ENCODE assay signal across 17 cellular contexts in the genomic region with DNA sequence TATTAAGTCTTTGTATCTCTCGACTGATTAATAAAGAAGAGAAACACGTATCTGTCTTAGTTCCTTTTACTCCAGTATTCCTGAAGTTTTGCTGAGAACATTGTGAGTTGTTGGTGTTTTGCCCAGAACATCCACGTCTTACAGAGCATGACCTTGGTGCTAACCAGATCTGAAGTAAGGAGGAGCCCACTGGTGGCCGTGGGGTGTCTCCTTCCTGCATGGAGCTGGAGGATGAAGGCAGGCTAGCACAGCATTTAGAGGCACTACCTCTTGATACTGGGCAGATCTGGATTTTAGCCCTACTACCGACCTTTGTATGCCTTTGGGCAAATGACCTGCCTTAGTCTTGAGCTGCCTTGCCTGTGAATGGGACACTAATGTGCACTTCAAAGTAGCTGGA. TPM values are rescaled to one million over a fixed set of nuclear protein-coding genes. Genes with fewer than 3 reads are reported as not detected.
DNase-seq lines count a peak whose midpoint lies in the region; ATAC-seq and TF ChIP-seq lines count a peak whose summit lies in the region.
"Had no signal": no experiment of that assay in that cellular context is flagged by ENCODE, and none has a peak within 500 bp of the region (broad histone marks: within the 10 kb centered on the region; RNA-seq: fewer than 3 reads in every experiment).

No MANE protein-coding gene starts in this region.

- TF ChIP-seq POLR2A in ovary (IDR thresholded peaks at IDR 0.05) = no peak

- TF ChIP-seq EP300 in ovary (IDR thresholded peaks at IDR 0.05) = no peak

- WGBS in ovary, 3 donors = 25 to 36% (median 29%) methylated on average over 5 of the region's 5 CpGs

- H3K4me1 ChIP-seq in ovary (ENCODE audit: insufficient read depth) (no peaks in the 10 kb centered on the region), HAP-1 (peaks cover 17% of the 10 kb centered on the region), left lung (no peaks in the 10 kb centered on the region)
- H3K4me1 ChIP-seq: BLaER1 had no signal

- H3K36me3 ChIP-seq in ovary = no peaks in the 10 kb centered on the region
- H3K36me3 ChIP-seq in HAP-1 (replicated peaks) = no peaks in the 10 kb centered on the region
- peaks cover 0 to 24% of the 10 kb centered on the region in 2 donors for H3K36me3 ChIP-seq in left lung
- H3K36me3 ChIP-seq: BLaER1 had no signal

- no peak overlapping the region for H3K4me3 ChIP-seq in coronary artery
- no peak overlapping the region for H3K4me3 ChIP-seq in ovary
- no peak overlapping the region for H3K4me3 ChIP-seq in HAP-1
- no peak overlapping the region for H3K4me3 ChIP-seq in left lung
- H3K4me3 ChIP-seq: BLaER1 had no signal

- H3K27me3 ChIP-seq in ovary (no peaks in the 10 kb centered on the region), HAP-1 (ENCODE audit: low read depth) (no peaks in the 10 kb centered on the region), left lung (no peaks in the 10 kb centered on the region)
- H3K27me3 ChIP-seq: BLaER1 had no signal

- no peak overlapping the region for H3K4me3 Mint-ChIP-seq in CD14-positive monocyte
- H3K4me3 Mint-ChIP-seq: CD8-positive, alpha-beta T cell had no signal

- peak; percentile 5 for ATAC-seq in left ventricle myocardium superior
- ATAC-seq in Right ventricle myocardium inferior = no peak
- ATAC-seq in left lung = no peak
- ATAC-seq: CD8-positive, alpha-beta T cell had no signal

- peaks cover 6 to 9% (median 7%) of the 10 kb centered on the region in 3 donors for H3K27me3 Mint-ChIP-seq in CD14-positive monocyte (ENCODE audit: low read depth in 3 of 3)

- H3K27ac Mint-ChIP-seq in CD14-positive monocyte = no peak overlapping the region
- H3K27ac Mint-ChIP-seq: CD8-positive, alpha-beta T cell had no signal

- no peaks in the 10 kb centered on the region for H3K9me3 ChIP-seq in ovary
- no peaks in the 10 kb centered on the region for H3K9me3 ChIP-seq in HAP-1
- no peaks in the 10 kb centered on the region for H3K9me3 ChIP-seq in left lung
- H3K9me3 ChIP-seq: BLaER1 had no signal

- intact Hi-C loops in left ventricle myocardium superior (cut with micrococcal nuclease) (no loop called here), Right ventricle myocardium inferior (cut with DNase I) (no loop called here), ovary (cut with DNase I) (loop anchor here in 2 of 4 donors (5.0 to 10.0 kb wide), 2 partner anchors 73 to 509 kb away; no protein-coding TSS in a partner anchor), CD14-positive monocyte (cut with micrococcal nuclease) (no loop called here), left lung (cut with DNase I) (no loop called here)

- in situ Hi-C loops in HAP-1 (cut with MboI; ENCODE audit: low sequenced_read_pairs) = no loop called here

- no peak for TF ChIP-seq CTCF in coronary artery (IDR thresholded peaks at IDR 0.05)
- peak in 1 of 3 donors; percentile 43 for TF ChIP-seq CTCF in ovary (IDR thresholded peaks at IDR 0.05)
- TF ChIP-seq CTCF in CD14-positive monocyte (IDR thresholded peaks at IDR 0.05) = no peak
- TF ChIP-seq CTCF in left lung (IDR thresholded peaks at IDR 0.05) = no peak

- H3K9me3 Mint-ChIP-seq in CD14-positive monocyte = peaks cover 0 to 3% (median 0%) of the 10 kb centered on the region in 7 donors
- H3K9me3 Mint-ChIP-seq: CD8-positive, alpha-beta T cell had no signal

- no peak overlapping the region for H3K27ac ChIP-seq in coronary artery
- H3K27ac ChIP-seq in ovary = peak overlapping the region in 1 of 2 donors; percentile 32
- H3K27ac ChIP-seq in left lung = no peak overlapping the region
- H3K27ac ChIP-seq: BLaER1 had no signal

- peaks cover 8% of the 10 kb centered on the region for H3K4me1 Mint-ChIP-seq in CD14-positive monocyte

- H3K36me3 Mint-ChIP-seq in CD14-positive monocyte = peaks cover 5 to 8% of the 10 kb centered on the region in 2 donors
- H3K36me3 Mint-ChIP-seq: CD8-positive, alpha-beta T cell had no signal

- no peak for DNase-seq in left ventricle myocardium superior
- DNase-seq in Right ventricle myocardium inferior (ENCODE audit: missing footprints) = no peak
- DNase-seq in coronary artery (ENCODE audit: low spot score) = peak; percentile 35
- peak in 3 of 5 donors; percentile 65 to 76 (median 68) for DNase-seq in ovary
- DNase-seq in CD14-positive monocyte (ENCODE audit: low spot score) = no peak
- DNase-seq in HAP-1 (ENCODE audit: low spot score in 2 of 2) = no peak
- DNase-seq in left lung = no peak
- DNase-seq: 8988T; Calu3; CD8-positive, alpha-beta T cell; DND-41; EL; GOT3; H7 had no signal

RNA-seq across cellular contexts. Expression of a gene that starts 28.9 kb away (rescaled TPM):
- total RNA-seq in left ventricle myocardium superior = 1.2 TPM
- 1.4 TPM for total RNA-seq in Right ventricle myocardium inferior
- total RNA-seq in ovary = 1 to 10 TPM in 3 of 7 donors, under 1 TPM in 4; 0.48 to 2.0 (median 0.83) TPM
- under 1 TPM; 0.53 to 0.70 TPM for polyA plus RNA-seq in ovary
- not detected for polyA plus RNA-seq in CD14-positive monocyte
- 10 to 100 TPM; 24.5 to 44.4 TPM for total RNA-seq in left lung
- total RNA-seq: CD8-positive, alpha-beta T cell; G401; HT-29 had no signal

RNA-seq across cellular contexts. Expression of a gene that starts 57.1 kb away (rescaled TPM):
- total RNA-seq in left ventricle myocardium superior (405 TPM), Right ventricle myocardium inferior (396 TPM), ovary (100 to 1,000 TPM in 2 of 7 donors, 10 to 100 TPM in 5; 35.9 to 148 (median 86.0) TPM), left lung (10 to 100 TPM; 41.0 to 48.0 TPM)
- polyA plus RNA-seq in ovary (10 to 100 TPM; 46.4 to 76.2 TPM), CD14-positive monocyte (1 to 10 TPM; 6.2 to 8.3 TPM)
- total RNA-seq: CD8-positive, alpha-beta T cell had no signal

Comparison
In these comparisons a context has a peak if more than half of its experiments do, and no peak if none do; other contexts are left out.
1. DNase-seq: peak in coronary artery (single experiment) and ovary (3 of 5); none in left ventricle myocardium superior (single experiment), Right ventricle myocardium inferior (single experiment), CD14-positive monocyte (single experiment), HAP-1 (0 of 2) and left lung (0 of 2).
2. RNA of a gene that starts 28.9 kb away (total RNA-seq): 24.5 to 44.4 TPM in left lung; 1.4 TPM in Right ventricle myocardium inferior (single experiment), 1.2 TPM in left ventricle myocardium superior (single experiment) and 0.48 to 2.0 TPM in ovary; every median in the first group is over 4 times any median in the second.